In the genomic region with DNA sequence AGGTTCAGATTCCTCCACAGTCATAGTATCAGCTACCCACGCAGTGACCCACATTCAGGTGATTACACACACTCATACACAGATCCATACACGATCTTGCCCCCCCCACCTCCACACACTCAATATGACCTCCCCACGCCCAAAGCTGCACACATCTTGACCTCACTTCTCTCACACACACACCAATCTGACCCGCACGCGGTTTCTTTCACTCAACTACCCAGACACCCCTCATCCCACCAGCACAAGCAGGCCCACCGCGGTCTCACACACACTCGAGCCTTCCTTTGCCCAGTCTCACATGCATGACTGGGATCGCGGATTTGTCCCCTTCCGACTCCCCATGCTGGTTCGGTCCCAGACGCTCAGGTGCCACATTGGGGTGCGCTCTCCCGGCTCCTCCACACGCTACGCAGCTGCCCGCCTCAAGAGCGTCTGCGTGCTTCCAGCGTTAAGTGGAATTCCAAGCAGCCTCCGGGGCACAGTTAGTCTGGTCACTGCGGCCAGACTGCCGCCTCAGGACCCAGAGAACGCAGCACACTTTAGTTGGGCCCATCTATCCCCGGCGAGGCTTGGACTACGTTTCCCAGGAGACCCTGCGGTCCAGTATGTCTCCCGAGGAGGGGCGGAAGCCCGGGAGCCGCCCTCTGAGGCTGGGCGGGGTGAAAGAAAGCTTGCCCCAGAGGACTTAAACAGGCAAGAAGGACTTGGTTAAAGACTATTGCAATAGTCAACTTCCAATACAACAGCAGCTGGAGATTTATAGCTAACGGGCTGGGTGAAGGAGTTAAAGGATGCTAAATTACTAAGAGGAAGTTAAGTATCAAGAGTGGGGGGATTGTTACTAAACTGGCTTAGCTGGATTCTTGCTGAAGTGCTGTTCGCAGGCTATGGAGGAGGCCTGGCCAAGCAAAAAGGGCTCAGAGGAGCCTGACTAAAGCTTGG, we compare ENCODE assay signal across 8 cellular contexts. TPM values are rescaled to one million over a fixed set of nuclear protein-coding genes. Genes with fewer than 3 reads are reported as not detected.
DNase-seq lines count a peak whose midpoint lies in the region; ATAC-seq lines count a peak whose summit lies in the region.

No MANE protein-coding gene starts in this region.

- no peaks in the 10 kb centered on the region for H3K27me3 Mint-ChIP-seq in CD8-positive, alpha-beta memory T cell

- H3K9me3 Mint-ChIP-seq in CD8-positive, alpha-beta memory T cell = peaks cover 0 to 10% (median 4%) of the 10 kb centered on the region in 5 donors

- H3K36me3 ChIP-seq in CD8-positive, alpha-beta memory T cell (ENCODE audit: insufficient read depth, low read length) = no peaks in the 10 kb centered on the region
- peaks cover 15% of the 10 kb centered on the region for H3K36me3 ChIP-seq in NT2/D1 (ENCODE audit: insufficient read depth, insufficient read length, low read length)

- POLR2A ChIA-PET in CD8-positive, alpha-beta memory T cell (lab: Charles Lee) = interaction anchor here (0.8 to 2.6 kb wide), 9 partner anchors 12 to 657 kb away, joined by 3 to 49 read pairs (median 6); partner anchors contain the start of genes ZNF146, ZNF260, ZNF382 and ZNF565

- H3K27ac Mint-ChIP-seq in CD8-positive, alpha-beta memory T cell = no peak overlapping the region

- H3K4me3 Mint-ChIP-seq in CD8-positive, alpha-beta memory T cell = no peak overlapping the region

- no peaks in the 10 kb centered on the region for H3K27me3 ChIP-seq in CD8-positive, alpha-beta memory T cell (ENCODE audit: insufficient read depth, low read length, poor library complexity, severe bottlenecking)
- H3K27me3 ChIP-seq in NT2/D1 (ENCODE audit: insufficient read depth, insufficient read length) = no peaks in the 10 kb centered on the region

- H3K27ac ChIP-seq in CD8-positive, alpha-beta memory T cell (ENCODE audit: low read depth, low read length) = peak overlapping the region; percentile 68

- DNase-seq in CD8-positive, alpha-beta memory T cell = peak; percentile 77 to 92 (median 84)
- DNase-seq in HPDE6-E6E7 (ENCODE audit: extremely low spot score) = peak; percentile 89
- peak; percentile 79 for DNase-seq in NT2/D1 (ENCODE audit: low read depth, low spot score)
- peak; percentile 87 for DNase-seq in activated CD8-positive, alpha-beta memory T cell treated with anti-CD3 and anti-CD28 coated beads, Interleukin-2, amount 50 U/mL, for 48 hours
- DNase-seq in epidermal melanocyte (ENCODE audit: insufficient read length, low spot score) = peak; percentile 87
- DNase-seq in midbrain (lab: John Stamatoyannopoulos, UW) = peak; percentile 94
- DNase-seq in stimulated activated CD8-positive, alpha-beta memory T cell treated with anti-CD3 and anti-CD28 coated beads, Interleukin-15, amount 100 ng/mL, for 4 hours (ENCODE audit: low read depth in 2 of 2) = peak; percentile 77 to 85

- peak; percentile 88 for ATAC-seq in GM19463 (IDR thresholded peaks at IDR 0.05; ENCODE audit: unreplicated experiment)

- H3K9me3 ChIP-seq in CD8-positive, alpha-beta memory T cell (ENCODE audit: low read length) = no peaks in the 10 kb centered on the region
- H3K9me3 ChIP-seq in NT2/D1 (ENCODE audit: insufficient read depth, low read length) = no peaks in the 10 kb centered on the region

- H3K4me1 ChIP-seq in CD8-positive, alpha-beta memory T cell (ENCODE audit: insufficient read depth, low read length) = peaks cover 18% of the 10 kb centered on the region
- no peaks in the 10 kb centered on the region for H3K4me1 ChIP-seq in NT2/D1 (ENCODE audit: insufficient read depth, insufficient read length)

- peaks cover 15 to 27% (median 19%) of the 10 kb centered on the region in 3 donors for H3K4me1 Mint-ChIP-seq in CD8-positive, alpha-beta memory T cell

- H3K4me3 ChIP-seq in CD8-positive, alpha-beta memory T cell (ENCODE audit: low read length) = peak overlapping the region; percentile 91
- peak overlapping the region; percentile 97 for H3K4me3 ChIP-seq in NT2/D1 (ENCODE audit: insufficient read length, low read depth)

- CTCF ChIA-PET in CD8-positive, alpha-beta memory T cell (lab: Charles Lee) = interaction anchor here (1.0 to 2.3 kb wide), 3 partner anchors 12 to 322 kb away, joined by 4 to 17 read pairs (median 5); partner anchors contain the start of genes ZNF585A and ZNF790

- peaks cover 19 to 34% (median 24%) of the 10 kb centered on the region in 3 donors for H3K36me3 Mint-ChIP-seq in CD8-positive, alpha-beta memory T cell

- peak overlapping the region; percentile 95 for H3K9ac ChIP-seq in NT2/D1 (ENCODE audit: insufficient read length, low read depth)

RNA-seq across cellular contexts. Expression of gene ZNF345, which starts 0.7 kb away (rescaled TPM):
- 1 to 10 TPM; 3.9 to 4.9 TPM for total RNA-seq in CD8-positive, alpha-beta memory T cell
- polyA plus RNA-seq in CD8-positive, alpha-beta memory T cell = 5.2 TPM

RNA-seq across cellular contexts. Expression of gene ZNF790, which starts 11.8 kb away (rescaled TPM):
- 1 to 10 TPM; 6.4 to 7.0 TPM for total RNA-seq in CD8-positive, alpha-beta memory T cell
- polyA plus RNA-seq in CD8-positive, alpha-beta memory T cell = 6.8 TPM

Comparison
In these comparisons a context has a peak if more than half of its experiments do, and no peak if none do; other contexts are left out.
1. Peak in every context shown above with its lines: DNase-seq, ATAC-seq, H3K4me3 ChIP-seq and H3K27ac ChIP-seq.